1 cellular context compared by ENCODE assay signal in the genomic region with DNA sequence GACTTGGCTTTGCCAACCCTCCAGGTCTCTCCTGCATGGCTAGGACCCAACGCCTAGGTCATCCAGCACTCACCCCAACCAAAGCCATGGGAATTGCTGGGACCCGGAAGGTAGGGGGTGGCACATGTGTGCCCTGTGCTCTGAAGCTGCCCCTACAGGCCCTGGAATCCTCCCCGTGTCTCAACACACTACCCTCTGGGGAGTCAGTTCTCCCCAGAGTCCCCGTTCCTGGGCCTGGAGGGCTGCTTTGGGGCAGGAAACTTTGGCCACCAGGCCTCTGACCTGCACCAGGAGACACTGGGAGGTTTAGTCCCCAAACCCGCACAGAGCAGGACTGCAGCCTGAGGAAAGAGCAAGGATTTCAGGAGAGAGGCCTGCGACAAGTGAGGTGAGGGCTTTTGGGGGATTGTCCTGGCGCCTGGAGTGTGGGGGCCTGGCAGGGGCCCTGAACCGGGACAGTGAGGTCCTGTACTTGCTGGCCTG.
TF ChIP-seq lines count a peak whose summit lies in the region.

No MANE protein-coding gene starts in this region.

TF ChIP-seq in H1, 55 proteins besides CTCF, POLR2A, EP300 and RAD21:
- 0 out of 2 replicates have a peak, but pooled peaks have one; percentile 37 for TF ChIP-seq RBBP5 (IDR thresholded peaks at IDR 0.05; ENCODE audit: borderline replicate concordance, low read depth, low read length)
- TF ChIP-seq, protein P1, sequence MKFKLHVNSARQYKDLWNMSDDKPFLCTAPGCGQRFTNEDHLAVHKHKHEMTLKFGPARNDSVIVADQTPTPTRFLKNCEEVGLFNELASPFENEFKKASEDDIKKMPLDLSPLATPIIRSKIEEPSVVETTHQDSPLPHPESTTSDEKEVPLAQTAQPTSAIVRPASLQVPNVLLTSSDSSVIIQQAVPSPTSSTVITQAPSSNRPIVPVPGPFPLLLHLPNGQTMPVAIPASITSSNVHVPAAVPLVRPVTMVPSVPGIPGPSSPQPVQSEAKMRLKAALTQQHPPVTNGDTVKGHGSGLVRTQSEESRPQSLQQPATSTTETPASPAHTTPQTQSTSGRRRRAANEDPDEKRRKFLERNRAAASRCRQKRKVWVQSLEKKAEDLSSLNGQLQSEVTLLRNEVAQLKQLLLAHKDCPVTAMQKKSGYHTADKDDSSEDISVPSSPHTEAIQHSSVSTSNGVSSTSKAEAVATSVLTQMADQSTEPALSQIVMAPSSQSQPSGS (IDR thresholded peaks at IDR 0.05; ENCODE audit: low read length), result no peak
